Comparison of ENCODE assay signal across 20 cellular contexts in the genomic region with DNA sequence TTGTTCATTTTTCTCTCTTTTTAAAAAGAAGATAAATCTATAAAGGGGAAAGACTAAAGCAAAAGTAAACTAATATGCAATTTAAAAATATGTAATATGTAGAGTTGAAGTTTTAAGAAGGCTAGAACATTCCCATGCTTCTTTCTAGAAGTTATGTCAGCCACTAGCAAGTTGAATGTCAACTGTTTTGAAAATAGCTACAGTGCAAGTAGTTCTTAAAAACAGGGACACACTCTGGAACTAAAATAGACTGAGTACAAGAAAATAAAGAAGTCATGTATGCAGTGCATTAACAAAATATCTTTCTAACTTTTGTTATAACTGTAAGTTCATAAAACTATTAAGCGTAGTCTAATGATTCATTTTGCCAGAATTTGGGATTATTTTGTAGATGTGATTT. TPM values are rescaled to one million over a fixed set of nuclear protein-coding genes. Genes with fewer than 3 reads are reported as not detected.
DNase-seq lines count a peak whose midpoint lies in the region; ATAC-seq and TF ChIP-seq lines count a peak whose summit lies in the region.
"Had no signal": no experiment of that assay in that cellular context is flagged by ENCODE, and none has a peak within 500 bp of the region (broad histone marks: within the 10 kb centered on the region; RNA-seq: fewer than 3 reads in every experiment).

No MANE protein-coding gene starts in this region.

- DNase-seq in Right ventricle myocardium superior: no peak
- DNase-seq in Right ventricle myocardium inferior (ENCODE audit: missing footprints): no peak
- no peak for DNase-seq in left ventricle myocardium inferior
- DNase-seq in left cardiac atrium: no peak
- no peak for DNase-seq in psoas muscle
- no peak for DNase-seq in adrenal gland
- no peak for DNase-seq in activated naive CD4-positive, alpha-beta T cell treated with anti-CD3 and anti-CD28 coated beads, Interleukin-2, amount 50 U/mL, for 72 hours (ENCODE audit: low spot score in 2 of 2)
- DNase-seq: Caco-2; CD4-positive, CD25-positive, alpha-beta regulatory T cell; CD8-positive, alpha-beta T cell; DMS153; DND-41; GM23248; H9 had no signal

- H3K36me3 ChIP-seq in left ventricle myocardium inferior: peaks cover 14% of the 10 kb centered on the region
- peaks cover 0 to 8% of the 10 kb centered on the region in 2 donors for H3K36me3 ChIP-seq in psoas muscle (ENCODE audit: insufficient read depth in 1 of 2, low read depth in 1 of 2)
- no peaks in the 10 kb centered on the region for H3K36me3 ChIP-seq in adrenal gland (replicated peaks in 1 of 2)

- no peak overlapping the region for H3K27ac Mint-ChIP-seq in activated naive CD4-positive, alpha-beta T cell treated with anti-CD3 and anti-CD28 coated beads, Interleukin-2, amount 50 U/mL, for 72 hours
- H3K27ac Mint-ChIP-seq: B cell; CD8-positive, alpha-beta T cell; H9 had no signal

- intact Hi-C loops in Right ventricle myocardium superior (cut with DNase I) (no loop called here), Right ventricle myocardium inferior (cut with DNase I) (no loop called here), left ventricle myocardium inferior (cut with micrococcal nuclease) (no loop called here), left cardiac atrium (cut with DNase I) (no loop called here), psoas muscle (cut with DNase I) (no loop called here), adrenal gland (cut with DNase I) (no loop called here)

- ATAC-seq in Right ventricle myocardium superior (ENCODE audit: poor library complexity): peak; percentile 69
- no peak for ATAC-seq in Right ventricle myocardium inferior
- ATAC-seq in left cardiac atrium: no peak
- peak in 2 of 4 donors; percentile 47 to 67 for ATAC-seq in psoas muscle
- ATAC-seq in activated naive CD4-positive, alpha-beta T cell treated with anti-CD3 and anti-CD28 coated beads, Interleukin-2, amount 50 U/mL, for 72 hours: no peak
- ATAC-seq: CD8-positive, alpha-beta T cell; HCT116 had no signal

- H3K9me3 ChIP-seq in left ventricle myocardium inferior (replicated peaks): no peaks in the 10 kb centered on the region
- H3K9me3 ChIP-seq in psoas muscle: no peaks in the 10 kb centered on the region
- H3K9me3 ChIP-seq in adrenal gland (replicated peaks in 1 of 3): no peaks in the 10 kb centered on the region
- H3K9me3 ChIP-seq: Caco-2 had no signal

- peak overlapping the region; percentile 78 for H3K27ac ChIP-seq in left ventricle myocardium inferior (replicated peaks)
- H3K27ac ChIP-seq in psoas muscle: peak overlapping the region; percentile 97
- no peak overlapping the region for H3K27ac ChIP-seq in adrenal gland
- H3K27ac ChIP-seq: 22Rv1, BLaER1, C4-2B, GM23248 had no signal

- no peaks in the 10 kb centered on the region for H3K36me3 Mint-ChIP-seq in activated naive CD4-positive, alpha-beta T cell treated with anti-CD3 and anti-CD28 coated beads, Interleukin-2, amount 50 U/mL, for 72 hours

- H3K4me1 ChIP-seq in left ventricle myocardium inferior (peaks cover 69% of the 10 kb centered on the region), psoas muscle (peaks cover 37% of the 10 kb centered on the region), adrenal gland (replicated peaks in 1 of 2) (peaks cover 0 to 3% of the 10 kb centered on the region in 2 donors)

- H3K9me3 Mint-ChIP-seq in activated naive CD4-positive, alpha-beta T cell treated with anti-CD3 and anti-CD28 coated beads, Interleukin-2, amount 50 U/mL, for 72 hours: no peaks in the 10 kb centered on the region
- H3K9me3 Mint-ChIP-seq: CD4-positive, CD25-positive, alpha-beta regulatory T cell; CD8-positive, alpha-beta T cell; H9 had no signal

- 0 to 98% (median 80%) methylated on average over 1 of the region's 1 CpG for WGBS in psoas muscle, 3 donors
- 0 to 98% (median 69%) methylated on average over 1 of the region's 1 CpG for WGBS in adrenal gland, 4 donors

- no peaks in the 10 kb centered on the region for H3K27me3 ChIP-seq in left ventricle myocardium inferior (ENCODE audit: low read depth)
- H3K27me3 ChIP-seq in psoas muscle (ENCODE audit: insufficient read depth in 3 of 3, low read length in 2 of 3): no peaks in the 10 kb centered on the region
- no peaks in the 10 kb centered on the region for H3K27me3 ChIP-seq in adrenal gland
- H3K27me3 ChIP-seq: BLaER1 had no signal

- TF ChIP-seq POLR2A in adrenal gland (IDR thresholded peaks at IDR 0.05): no peak

- H3K4me3 ChIP-seq in left ventricle myocardium inferior (peak overlapping the region; percentile 7), psoas muscle (no peak overlapping the region), adrenal gland (no peak overlapping the region)
- H3K4me3 ChIP-seq: BLaER1, GM23248 had no signal

- TF ChIP-seq CTCF in left ventricle myocardium inferior (IDR thresholded peaks at IDR 0.05; ENCODE audit: borderline replicate concordance): no peak
- no peak for TF ChIP-seq CTCF in psoas muscle (IDR thresholded peaks at IDR 0.05)
- no peak for TF ChIP-seq CTCF in adrenal gland (IDR thresholded peaks at IDR 0.05)

RNA-seq across cellular contexts. Expression of gene TMEM38B, which starts 7.9 kb away (rescaled TPM):
- total RNA-seq in Right ventricle myocardium superior (69.5 TPM), Right ventricle myocardium inferior (57.2 TPM), left ventricle myocardium inferior (63.2 TPM), left cardiac atrium (10 to 100 TPM; 47.8 to 49.0 TPM), psoas muscle (100 to 1,000 TPM in 1 of 4 donors, 10 to 100 TPM in 3; 61.5 to 129 (median 87.1) TPM), adrenal gland (10 to 100 TPM; 17.9 to 86.0 (median 23.1) TPM)
- polyA plus RNA-seq in psoas muscle (10 to 100 TPM; 33.9 to 69.8 (median 57.3) TPM), adrenal gland (10 to 100 TPM in 1 of 3 donors, 1 to 10 TPM in 2; 2.4 to 22.6 (median 3.4) TPM)
- total RNA-seq in activated naive CD4-positive, alpha-beta T cell treated with anti-CD3 and anti-CD28 coated beads, Interleukin-2, amount 50 U/mL, for 72 hours: 10 to 100 TPM; 16.7 to 27.5 TPM

RNA-seq across cellular contexts. Expression of gene TAL2, which starts 40.0 kb away (rescaled TPM):
- 0.59 TPM for total RNA-seq in Right ventricle myocardium superior
- total RNA-seq in Right ventricle myocardium inferior: not detected
- total RNA-seq in left ventricle myocardium inferior: not detected
- total RNA-seq in left cardiac atrium: under 1 TPM in 1 of 2 donors, not detected in 1; 0.50 TPM
- total RNA-seq in psoas muscle: 1 to 10 TPM in 2 of 4 donors, under 1 TPM in 2; 0.57 to 7.7 (median 1.6) TPM
- polyA plus RNA-seq in psoas muscle: under 1 TPM in 2 of 3 donors, not detected in 1; 0.61 to 0.90 TPM
- not detected for total RNA-seq in adrenal gland
- polyA plus RNA-seq in adrenal gland: 1 to 10 TPM in 1 of 3 donors, not detected in 2; 1.7 TPM
- under 1 TPM in 1 of 2 donors, not detected in 1; 0.54 TPM for total RNA-seq in activated naive CD4-positive, alpha-beta T cell treated with anti-CD3 and anti-CD28 coated beads, Interleukin-2, amount 50 U/mL, for 72 hours
- total RNA-seq: CD4-positive, CD25-positive, alpha-beta regulatory T cell; CD8-positive, alpha-beta T cell; GM23248 had no signal
- polyA plus RNA-seq: AG04450; CD4-positive, CD25-positive, alpha-beta regulatory T cell; GM23248 had no signal

Comparison
In these comparisons a context has a peak if more than half of its experiments do, and no peak if none do; other contexts are left out.
1. H3K27ac ChIP-seq: peak in left ventricle myocardium inferior (single experiment) and psoas muscle (single experiment); none in adrenal gland (0 of 5).